Comparison of ENCODE assay signal across 20 cellular contexts in the genomic region with DNA sequence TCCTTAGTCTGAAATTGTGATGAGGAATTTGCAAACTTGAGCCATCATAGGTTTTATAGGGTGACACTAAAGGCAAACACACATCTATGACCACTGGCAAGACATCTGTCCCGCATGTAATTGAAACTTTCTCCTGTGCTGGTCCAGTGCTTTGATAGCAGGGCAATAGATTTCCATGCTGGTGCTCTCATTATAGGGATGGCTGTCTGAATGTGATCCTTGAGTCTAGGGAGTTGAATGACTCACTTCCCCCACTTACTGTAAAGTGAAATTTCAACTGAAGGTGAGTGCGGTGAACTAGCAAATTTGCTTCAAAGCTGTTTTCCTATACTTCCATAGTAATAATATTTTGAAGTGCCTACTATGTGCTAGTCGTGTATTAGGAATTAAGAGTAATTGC.
DNase-seq lines count a peak whose midpoint lies in the region; ATAC-seq, FAIRE-seq and TF ChIP-seq lines count a peak whose summit lies in the region.
"Had no signal": no experiment of that assay in that cellular context is flagged by ENCODE, and none has a peak within 500 bp of the region (broad histone marks: within the 10 kb centered on the region; RNA-seq: fewer than 3 reads in every experiment).

No MANE protein-coding gene starts in this region.

- no peaks in the 10 kb centered on the region for H3K36me3 ChIP-seq in endothelial cell of umbilical vein (ENCODE audit: control insufficient read depth in 2 of 2, extremely low read depth in 1 of 2, insufficient read depth in 2 of 2, low read length in 2 of 2)
- H3K36me3 ChIP-seq in suprapubic skin = no peaks in the 10 kb centered on the region
- H3K36me3 ChIP-seq: neutrophil, Peyer's patch, SJSA1, spleen, transverse colon had no signal

- no peak for TF ChIP-seq EP300 in suprapubic skin (IDR thresholded peaks at IDR 0.05)

- DNase-seq in EH (ENCODE audit: low read depth) = peak; percentile 16
- DNase-seq in NCI-H226 = peak; percentile 49
- no peak for DNase-seq in endothelial cell of umbilical vein (ENCODE audit: low read depth, low spot score)
- DNase-seq in left kidney (ENCODE audit: low read depth, low spot score) = peak; percentile 19
- DNase-seq in 8988T = no peak
- no peak for DNase-seq in suprapubic skin (ENCODE audit: low spot score in 2 of 2)
- DNase-seq in COLO829 (ENCODE audit: low spot score) = no peak
- DNase-seq: activated CD4-positive, alpha-beta T cell treated with anti-CD3 and anti-CD28 coated beads, Interleukin-2, amount 10 ng/mL, durations not matched to agents 7 days and 5 days; Caco-2; NCI-H1417 treated with DMSO at 0.1 percent for 48 hours; NCI-H510A treated with DMSO at 0.1 percent for 48 hours; Peyer's patch; spleen; stimulated activated CD4-positive, alpha-beta T cell treated with anti-CD3 and anti-CD28 coated beads, Interleukin-4, amount 100 ng/mL, for 24 hours; stimulated activated naive CD8-positive, alpha-beta T cell treated with anti-CD3 and anti-CD28 coated beads, Interleukin-15, amount 100 ng/mL, for 72 hours; transverse colon had no signal

- BruUV-seq in endothelial cell of umbilical vein (replicated peaks; lab: Mats Ljungman, UMichigan) = no TSS peak

- TF ChIP-seq CTCF in endothelial cell of umbilical vein (IDR thresholded peaks at IDR 0.05; ENCODE audit: extremely low read depth in 1 of 2, insufficient read depth in 1 of 2, low read depth in 1 of 2, low read length in 2 of 2) (no peak), suprapubic skin (IDR thresholded peaks at IDR 0.05) (no peak)

- no peak overlapping the region for H3K27ac ChIP-seq in endothelial cell of umbilical vein (ENCODE audit: insufficient read depth, low read depth, low read length)
- no peak overlapping the region for H3K27ac ChIP-seq in suprapubic skin
- H3K27ac ChIP-seq: neutrophil, Peyer's patch, SJSA1, spleen, transverse colon had no signal

- H3K4me2 ChIP-seq in endothelial cell of umbilical vein (ENCODE audit: insufficient read depth, low read length) = no peak overlapping the region

- H4K20me1 ChIP-seq in endothelial cell of umbilical vein (replicated peaks; ENCODE audit: control insufficient read depth, extremely low read depth, insufficient read depth, low read length) = no peaks in the 10 kb centered on the region

- no peaks in the 10 kb centered on the region for H3K9me3 ChIP-seq in endothelial cell of umbilical vein (replicated peaks; ENCODE audit: control insufficient read depth, insufficient read depth, low read length)
- no peaks in the 10 kb centered on the region for H3K9me3 ChIP-seq in suprapubic skin
- H3K9me3 ChIP-seq: Caco-2, neutrophil, Peyer's patch, SJSA1, transverse colon had no signal

- H3K9ac ChIP-seq in endothelial cell of umbilical vein (replicated peaks; ENCODE audit: extremely low read depth, insufficient read depth, low read length) = no peak overlapping the region

- dilution Hi-C loops in endothelial cell of umbilical vein (cut with MboI; ENCODE audit: extremely low pct_ligation_motif_present, low sequenced_read_pairs) = no loop called here

- H2AFZ ChIP-seq in endothelial cell of umbilical vein (ENCODE audit: low read depth, low read length) = no peak overlapping the region

- POLR2A ChIA-PET in endothelial cell of umbilical vein (lab: Charles Lee) = no interaction called here

- no peaks in the 10 kb centered on the region for H3K79me2 ChIP-seq in endothelial cell of umbilical vein (ENCODE audit: control insufficient read depth, insufficient read depth, low read length)

- no peaks in the 10 kb centered on the region for H3K9me1 ChIP-seq in endothelial cell of umbilical vein (replicated peaks; ENCODE audit: control insufficient read depth, extremely low read depth, insufficient read depth, low read length)

- no peak for ATAC-seq in GM21529 (IDR thresholded peaks at IDR 0.05; ENCODE audit: unreplicated experiment)
- ATAC-seq: stimulated activated naive CD8-positive, alpha-beta T cell treated with anti-CD3 and anti-CD28 coated beads, Interleukin-15, amount 100 ng/mL, for 72 hours had no signal

- H3K4me3 ChIP-seq in endothelial cell of umbilical vein (replicated peaks in 1 of 3; ENCODE audit: insufficient read depth in 1 of 3, low read depth in 1 of 3, low read length in 3 of 3) = no peak overlapping the region
- H3K4me3 ChIP-seq in suprapubic skin = no peak overlapping the region
- H3K4me3 ChIP-seq: lung, Peyer's patch, SJSA1, spleen, transverse colon had no signal

- no peak for TF ChIP-seq POLR2A in endothelial cell of umbilical vein (IDR thresholded peaks at IDR 0.05; ENCODE audit: low read depth, low read length)
- TF ChIP-seq POLR2A in suprapubic skin (IDR thresholded peaks at IDR 0.05) = no peak

- no peak for FAIRE-seq in endothelial cell of umbilical vein (lab: Jason Lieb, UNC)

- WGBS in suprapubic skin = 85% methylated on average over 3 of the region's 3 CpGs

- H3K4me1 ChIP-seq in endothelial cell of umbilical vein (ENCODE audit: control insufficient read depth, extremely low read depth, insufficient read depth, low read length) (no peaks in the 10 kb centered on the region), suprapubic skin (no peaks in the 10 kb centered on the region)
- H3K4me1 ChIP-seq: Caco-2, Peyer's patch, SJSA1, spleen, transverse colon had no signal

- intact Hi-C loops in endothelial cell of umbilical vein (cut with micrococcal nuclease) = no loop called here

- CTCF ChIA-PET in endothelial cell of umbilical vein (lab: Charles Lee) = no interaction called here

- H3K27me3 ChIP-seq in endothelial cell of umbilical vein (ENCODE audit: control insufficient read depth in 2 of 2, insufficient read depth in 2 of 2, low read length in 2 of 2) (no peaks in the 10 kb centered on the region), suprapubic skin (no peaks in the 10 kb centered on the region)
- H3K27me3 ChIP-seq: neutrophil, Peyer's patch, SJSA1, spleen, transverse colon had no signal

TF ChIP-seq in endothelial cell of umbilical vein, 7 proteins besides CTCF, POLR2A, EP300 and RAD21:
- TF ChIP-seq FOS (IDR thresholded peaks at IDR 0.05; ENCODE audit: borderline replicate concordance, insufficient read depth, low read length) = peak; percentile 29
- TF ChIP-seq, protein P1, sequence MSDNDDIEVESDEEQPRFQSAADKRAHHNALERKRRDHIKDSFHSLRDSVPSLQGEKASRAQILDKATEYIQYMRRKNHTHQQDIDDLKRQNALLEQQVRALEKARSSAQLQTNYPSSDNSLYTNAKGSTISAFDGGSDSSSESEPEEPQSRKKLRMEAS (IDR thresholded peaks at IDR 0.05; ENCODE audit: insufficient read depth, insufficient read length) = no peak
TF ChIP-seq in endothelial cell of umbilical vein: peak in this region for 1.

Comparison
In these comparisons a context has a peak if more than half of its experiments do, and no peak if none do; other contexts are left out.
1. DNase-seq: peak in EH (single experiment), NCI-H226 (single experiment) and left kidney (single experiment); none in endothelial cell of umbilical vein (single experiment), 8988T (single experiment), suprapubic skin (0 of 2) and COLO829 (single experiment).